2 cellular contexts compared by ENCODE assay signal in genomic region chr3:64105816-64106215, GRCh38.
TF ChIP-seq lines count a peak whose summit lies in the region.

No MANE protein-coding gene starts in this region.

TF ChIP-seq in IMR-90, 13 proteins besides CTCF, POLR2A, EP300 and RAD21 (continued from another document):
- TF ChIP-seq USF2 (IDR thresholded peaks at IDR 0.05; ENCODE audit: low read depth, low read length), result no peak
- TF ChIP-seq CEBPB (IDR thresholded peaks at IDR 0.05; ENCODE audit: low read depth, low read length), result no peak
- no peak for TF ChIP-seq SMC3 (IDR thresholded peaks at IDR 0.05; ENCODE audit: low read depth, low read length)
- TF ChIP-seq ELK1 (IDR thresholded peaks at IDR 0.05; ENCODE audit: borderline replicate concordance, low read depth, low read length), result no peak
- no peak for TF ChIP-seq NFE2L2 (IDR thresholded peaks at IDR 0.05; ENCODE audit: low read depth, low read length)
- no peak for TF ChIP-seq MXI1 (IDR thresholded peaks at IDR 0.05; ENCODE audit: borderline replicate concordance, low read depth, low read length)
- TF ChIP-seq FOS (IDR thresholded peaks at IDR 0.05; ENCODE audit: low read depth, low read length), result no peak
- no peak for TF ChIP-seq BHLHE40 (IDR thresholded peaks at IDR 0.05; ENCODE audit: low read depth, low read length)
- TF ChIP-seq RCOR1 (IDR thresholded peaks at IDR 0.05; ENCODE audit: insufficient replicate concordance, low read length), result no peak
- TF ChIP-seq CHD1 (IDR thresholded peaks at IDR 0.05; ENCODE audit: low read depth, low read length), result no peak
- no peak for TF ChIP-seq MAZ (IDR thresholded peaks at IDR 0.05; ENCODE audit: borderline replicate concordance, low read depth, low read length)
TF ChIP-seq in IMR-90: peak in this region for 0.

TF ChIP-seq in GM12878, 131 proteins besides CTCF, POLR2A, EP300 and RAD21 (continued from another document):
- TF ChIP-seq E4F1 (IDR thresholded peaks at IDR 0.05; ENCODE audit: borderline replicate concordance, partially characterized antibody) (no peak), GABPA (IDR thresholded peaks at IDR 0.05; ENCODE audit: low read depth) (no peak), ZNF274 (IDR thresholded peaks at IDR 0.05; ENCODE audit: insufficient read depth, insufficient read length) (no peak), SIN3A (IDR thresholded peaks at IDR 0.05; ENCODE audit: low read depth, low read length) (no peak), NFYA (IDR thresholded peaks at IDR 0.05; ENCODE audit: borderline replicate concordance, low read depth, low read length) (no peak), CHD2 (IDR thresholded peaks at IDR 0.05; ENCODE audit: borderline replicate concordance, low read depth, low read length) (no peak), BACH1 (IDR thresholded peaks at IDR 0.05; ENCODE audit: borderline replicate concordance) (no peak), BCLAF1 (IDR thresholded peaks at IDR 0.05) (no peak), ATF2 (IDR thresholded peaks at IDR 0.05; ENCODE audit: low read length) (no peak), ZSCAN29 (IDR thresholded peaks at IDR 0.05) (no peak), USF2 (IDR thresholded peaks at IDR 0.05; ENCODE audit: borderline replicate concordance, low read depth, low read length) (no peak), CBX5 (IDR thresholded peaks at IDR 0.05; ENCODE audit: low read depth) (no peak), BHLHE40 (IDR thresholded peaks at IDR 0.05; ENCODE audit: borderline replicate concordance in 1 of 2, low read depth in 2 of 2, low read length in 1 of 2) (no peak), IRF4 (IDR thresholded peaks at IDR 0.05; ENCODE audit: low read depth, low read length) (no peak), CEBPB (IDR thresholded peaks at IDR 0.05; ENCODE audit: borderline replicate concordance in 1 of 2, low read depth in 2 of 2, low read length in 2 of 2) (no peak)
